Comparison of ENCODE assay signal across 16 cellular contexts in genomic region chr4:100823993-100824323, GRCh38.
DNase-seq lines count a peak whose midpoint lies in the region; ATAC-seq and TF ChIP-seq lines count a peak whose summit lies in the region.
"Had no signal": no experiment of that assay in that cellular context is flagged by ENCODE, and none has a peak within 500 bp of the region (broad histone marks: within the 10 kb centered on the region; RNA-seq: fewer than 3 reads in every experiment).

No MANE protein-coding gene starts in this region.

- H3K9ac ChIP-seq in PC-3 (ENCODE audit: low read length) = no peak overlapping the region
- H3K9ac ChIP-seq: BLaER1 treated with 17β-estradiol and CSF1 and Interleukin-3, amounts not matched to agents 10 nM and 100 nM; KMS-11 had no signal

- H3K36me3 ChIP-seq in PC-3 (ENCODE audit: low read depth, low read length) (no peaks in the 10 kb centered on the region), BE2C (no peaks in the 10 kb centered on the region)
- H3K36me3 ChIP-seq: BLaER1 treated with 17β-estradiol and CSF1 and Interleukin-3, amounts not matched to agents 10 nM and 100 nM; right atrium auricular region had no signal

- H4K20me1 ChIP-seq in PC-3 (ENCODE audit: low read length) = no peaks in the 10 kb centered on the region
- H4K20me1 ChIP-seq: BLaER1 treated with 17β-estradiol and CSF1 and Interleukin-3, amounts not matched to agents 10 nM and 100 nM had no signal

- H3K27me3 ChIP-seq in PC-3 (ENCODE audit: low read length) (no peaks in the 10 kb centered on the region), BE2C (no peaks in the 10 kb centered on the region)
- H3K27me3 ChIP-seq: BLaER1 treated with 17β-estradiol and CSF1 and Interleukin-3, amounts not matched to agents 10 nM and 100 nM; right atrium auricular region had no signal

- H3K9me2 ChIP-seq in PC-3 (replicated peaks; ENCODE audit: low read length) = no peaks in the 10 kb centered on the region

- CTCF ChIA-PET in PC-3 (lab: Charles Lee) = no interaction called here

- ATAC-seq in GM18519 (IDR thresholded peaks at IDR 0.05; ENCODE audit: low FRiP score, unreplicated experiment) (peak; percentile 8), GM19438 (IDR thresholded peaks at IDR 0.05; ENCODE audit: low read depth, unreplicated experiment) (peak; percentile 20), HG02759 (IDR thresholded peaks at IDR 0.05; ENCODE audit: unreplicated experiment) (peak; percentile 10), PC-3 (no peak), HG03469 (IDR thresholded peaks at IDR 0.05; ENCODE audit: unreplicated experiment) (no peak)

- no TSS peak for BruUV-seq in PC-3 (replicated peaks; lab: Mats Ljungman, UMichigan)

- no peaks in the 10 kb centered on the region for H3K9me3 ChIP-seq in PC-3 (ENCODE audit: low read length)
- no peaks in the 10 kb centered on the region for H3K9me3 ChIP-seq in BE2C
- H3K9me3 ChIP-seq: right atrium auricular region had no signal

- H3K79me2 ChIP-seq in PC-3 (ENCODE audit: low read length) = no peaks in the 10 kb centered on the region

- POLR2A ChIA-PET in PC-3 (lab: Charles Lee; ENCODE audit: unreplicated experiment) = no interaction called here

- H3K4me3 ChIP-seq in PC-3 (ENCODE audit: low read length) (no peak overlapping the region), BE2C (ENCODE audit: low read depth, low read length) (no peak overlapping the region), foreskin fibroblast (ENCODE audit: low read depth in 1 of 2, low read length in 2 of 2) (no peak overlapping the region)
- H3K4me3 ChIP-seq: BLaER1 treated with 17β-estradiol and CSF1 and Interleukin-3, amounts not matched to agents 10 nM and 100 nM; right atrium auricular region had no signal

- H3K4me1 ChIP-seq in PC-3 (ENCODE audit: insufficient read depth, low read length) = peaks cover 19% of the 10 kb centered on the region
- no peaks in the 10 kb centered on the region for H3K4me1 ChIP-seq in BE2C
- H3K4me1 ChIP-seq: right atrium auricular region had no signal

- H2AFZ ChIP-seq in PC-3 (ENCODE audit: low read length) = no peak overlapping the region

- intact Hi-C loops in PC-3 (cut with micrococcal nuclease) = no loop called here

- no peak overlapping the region; the same call in 1 of the 2 replicates for H3K4me2 ChIP-seq in PC-3 (ENCODE audit: low read length)
- H3K4me2 ChIP-seq: BLaER1 treated with 17β-estradiol and CSF1 and Interleukin-3, amounts not matched to agents 10 nM and 100 nM; KMS-11 had no signal

- 0 out of 2 replicates have a peak overlapping the region, but pooled peaks have one; percentile 11 for H3K27ac ChIP-seq in PC-3 (ENCODE audit: low read length)
- H3K27ac ChIP-seq: BLaER1 treated with 17β-estradiol and CSF1 and Interleukin-3, amounts not matched to agents 10 nM and 100 nM; KMS-11; right atrium auricular region had no signal

- TF ChIP-seq CTCF in PC-3 (conservative IDR thresholded peaks at IDR 0.05; ENCODE audit: low read depth, low read length) = no peak
- no peak for TF ChIP-seq CTCF in BE2C (IDR thresholded peaks at IDR 0.05; ENCODE audit: low read depth, low read length)
- TF ChIP-seq CTCF in foreskin fibroblast (IDR thresholded peaks at IDR 0.05; ENCODE audit: low read depth, low read length) = no peak

- DNase-seq in PC-3 = no peak
- no peak for DNase-seq in BE2C
- no peak for DNase-seq in foreskin fibroblast
- DNase-seq: activated CD4-positive, alpha-beta T cell treated with anti-CD3 and anti-CD28 coated beads, Interleukin-2, amount 50 U/mL, for 4 hours; activated naive CD4-positive, alpha-beta T cell; effector memory CD4-positive, alpha-beta T cell; EL; NCI-H1436; T1000 had no signal

- H3F3A ChIP-seq in PC-3 (ENCODE audit: low read length, unreplicated experiment) = no peaks in the 10 kb centered on the region

Comparison
In these comparisons a context has a peak if more than half of its experiments do, and no peak if none do; other contexts are left out.
1. ATAC-seq: peak in GM18519 (single experiment), GM19438 (single experiment) and HG02759 (single experiment); none in PC-3 (single experiment) and HG03469 (single experiment).